25 cellular contexts compared by ENCODE assay signal in genomic region chr22:42887114-42887513, GRCh38. TPM values are rescaled to one million over a fixed set of nuclear protein-coding genes. Genes with fewer than 3 reads are reported as not detected.
A peak's percentile ranks its signal among the peaks of the same experiment; 100 is the strongest.
DNase-seq lines count a peak whose midpoint lies in the region; ATAC-seq, FAIRE-seq and TF ChIP-seq lines count a peak whose summit lies in the region.
"Had no signal": no experiment of that assay in that cellular context is flagged by ENCODE, and none has a peak within 500 bp of the region (broad histone marks: within the 10 kb centered on the region; RNA-seq: fewer than 3 reads in every experiment).

No MANE protein-coding gene starts in this region.

- H3K4me2 ChIP-seq in HepG2 (ENCODE audit: low read depth, low read length) (no peak overlapping the region), hepatocyte (no peak overlapping the region)
- H3K4me2 ChIP-seq: neural progenitor cell had no signal

- no peaks in the 10 kb centered on the region for H3K9me3 ChIP-seq in liver (ENCODE audit: control insufficient read depth in 4 of 4, low read length in 3 of 4)
- no peaks in the 10 kb centered on the region for H3K9me3 ChIP-seq in HepG2 (ENCODE audit: low read length)
- no peaks in the 10 kb centered on the region for H3K9me3 ChIP-seq in hepatocyte (ENCODE audit: low read depth)
- no peaks in the 10 kb centered on the region for H3K9me3 ChIP-seq in neutrophil

- H4K20me1 ChIP-seq in HepG2 (ENCODE audit: insufficient read depth, low read length) (no peaks in the 10 kb centered on the region), hepatocyte (ENCODE audit: insufficient read depth, poor library complexity, severe bottlenecking) (no peaks in the 10 kb centered on the region)

- no peak for FAIRE-seq in HepG2 (lab: Jason Lieb, UNC)
- FAIRE-seq: endothelial cell of umbilical vein, frontal cortex had no signal

- intact Hi-C loops in HepG2 (cut with micrococcal nuclease; ENCODE audit: unreplicated experiment): no loop called here

- no peaks in the 10 kb centered on the region for H3K9me2 ChIP-seq in hepatocyte (replicated peaks; ENCODE audit: insufficient read depth)

- TF ChIP-seq POLR2A in HepG2 (IDR thresholded peaks at IDR 0.05; ENCODE audit: insufficient read depth in 1 of 2, low read depth in 2 of 2, low read length in 2 of 2): no peak

- H3K4me1 ChIP-seq in liver (ENCODE audit: control insufficient read depth in 4 of 4, insufficient read depth in 4 of 4, low read length in 3 of 4) (peaks cover 4 to 31% (median 24%) of the 10 kb centered on the region in 4 donors), HepG2 (ENCODE audit: insufficient read depth, low read length) (no peaks in the 10 kb centered on the region), hepatocyte (ENCODE audit: insufficient read depth) (peaks cover 18% of the 10 kb centered on the region), neutrophil (ENCODE audit: control insufficient read depth in 1 of 2, insufficient read depth in 1 of 2, low read depth in 1 of 2, low read length in 1 of 2) (peaks cover 48 to 52% of the 10 kb centered on the region in 2 experiments)
- H3K4me1 ChIP-seq: neural progenitor cell had no signal

- H3K36me3 ChIP-seq in liver (ENCODE audit: control insufficient read depth in 4 of 4, insufficient read depth in 3 of 4, low read depth in 1 of 4, low read length in 3 of 4) (peaks cover 0 to 13% (median 8%) of the 10 kb centered on the region in 4 donors), HepG2 (replicated peaks in 1 of 2; ENCODE audit: control insufficient read depth in 1 of 2, insufficient read depth in 2 of 2, low read length in 2 of 2) (peaks cover 57 to 92% of the 10 kb centered on the region in 2 experiments), hepatocyte (replicated peaks; ENCODE audit: insufficient read depth, low read depth) (no peaks in the 10 kb centered on the region), neutrophil (peaks cover 78% of the 10 kb centered on the region)
- H3K36me3 ChIP-seq: neural progenitor cell had no signal

- POLR2A ChIA-PET in HepG2 (lab: Yijun Ruan, JAX): no interaction called here

- TF ChIP-seq RAD21 in liver (IDR thresholded peaks at IDR 0.05): no peak
- no peak for TF ChIP-seq RAD21 in HepG2 (CRISPR knock-in tag; IDR thresholded peaks at IDR 0.05)

- H2AFZ ChIP-seq in HepG2 (ENCODE audit: low read length) (no peak overlapping the region), hepatocyte (no peak overlapping the region)
- H2AFZ ChIP-seq: neural progenitor cell had no signal

- TF ChIP-seq CTCF in liver (IDR thresholded peaks at IDR 0.05; ENCODE audit: low read depth, low read length, missing input control) (no peak), HepG2 (CRISPR knock-in tag; IDR thresholded peaks at IDR 0.05) (no peak), hepatocyte (IDR thresholded peaks at IDR 0.05; ENCODE audit: poor library complexity) (no peak), neutrophil (IDR thresholded peaks at IDR 0.05) (no peak)

- peak overlapping the region; percentile 72 to 84 for H3K27ac ChIP-seq in liver (ENCODE audit: low read depth in 1 of 2, low read length in 2 of 2)
- no peak overlapping the region for H3K27ac ChIP-seq in HepG2 (ENCODE audit: extremely low read length, insufficient read depth, low read length)
- H3K27ac ChIP-seq in hepatocyte: peak overlapping the region; percentile 96
- peak overlapping the region; percentile 90 for H3K27ac ChIP-seq in neutrophil
- H3K27ac ChIP-seq: neural progenitor cell had no signal

- ATAC-seq in HepG2: no peak
- no peak for ATAC-seq in GM18519 (IDR thresholded peaks at IDR 0.05; ENCODE audit: low FRiP score, unreplicated experiment)
- ATAC-seq: activated CD4-positive, alpha-beta T cell treated with anti-CD3 and anti-CD28 coated beads for 36 hours; activated CD8-positive, alpha-beta T cell treated with anti-CD3 and anti-CD28 coated beads, Interleukin-2, amount 10 ng/mL, durations not matched to agents 7 days and 5 days; SK-N-SH treated with all-trans-retinoic acid at 6 μM for 48 hours had no signal

- in situ Hi-C loops in HepG2 (cut with HindIII; ENCODE audit: extremely low pct_ligation_motif_present, low pct_unique_long_range_greater_than_20kb): no loop called here

- TF ChIP-seq EP300 in HepG2 (IDR thresholded peaks at IDR 0.05; ENCODE audit: low read depth in 2 of 2, low read length in 2 of 2) (no peak), HepG2 (CRISPR knock-in tag; IDR thresholded peaks at IDR 0.05; ENCODE audit: borderline replicate concordance) (no peak)

- 67% methylated on average over 7 of the region's 7 CpGs for WGBS in liver
- 79% methylated on average over 6 of the region's 7 CpGs for WGBS in HepG2 (ENCODE audit: low lambda C conversion rate)
- WGBS in hepatocyte (ENCODE audit: low lambda C conversion rate, missing lambda C conversion rate): 66% methylated on average over 7 of the region's 7 CpGs

- H3K27me3 ChIP-seq in liver (ENCODE audit: control insufficient read depth in 4 of 4, insufficient read depth in 4 of 4, low read length in 3 of 4) (no peaks in the 10 kb centered on the region), HepG2 (ENCODE audit: control insufficient read depth in 1 of 2, insufficient read depth in 2 of 2, low read length in 2 of 2) (no peaks in the 10 kb centered on the region), hepatocyte (no peaks in the 10 kb centered on the region), neutrophil (no peaks in the 10 kb centered on the region)
- H3K27me3 ChIP-seq: neural progenitor cell had no signal

- H3K79me2 ChIP-seq in HepG2 (ENCODE audit: insufficient read depth, low read length): no peaks in the 10 kb centered on the region
- H3K79me2 ChIP-seq in hepatocyte: no peaks in the 10 kb centered on the region

- DNase-seq in HepG2 (ENCODE audit: low spot score): no peak
- peak; percentile 49 for DNase-seq in hepatocyte (ENCODE audit: low spot score)
- DNase-seq in AG08395 (ENCODE audit: low spot score): no peak
- no peak for DNase-seq in SHP77 (lab: John Stamatoyannopoulos, UW)
- no peak for DNase-seq in germinal center (ENCODE audit: low spot score)
- DNase-seq: activated CD4-positive, alpha-beta T cell treated with anti-CD3 and anti-CD28 coated beads for 36 hours; activated CD8-positive, alpha-beta T cell treated with anti-CD3 and anti-CD28 coated beads, Interleukin-2, amount 10 ng/mL, durations not matched to agents 7 days and 5 days; activated naive CD4-positive, alpha-beta T cell treated with anti-CD3 and anti-CD28 coated beads, Interleukin-2, amount 50 U/mL, for 16 hours; CD4-positive, alpha-beta T cell; cerebellar nuclear complex; DMS 273 treated with DMSO at 0.1 percent for 48 hours; H9; Kasumi-1; kidney glomerular epithelial cell; mammary epithelial cell; NCI-H1417; NCI-H2029; NCI-H524 treated with DMSO at 0.1 percent for 48 hours had no signal

- H3K4me3 ChIP-seq in liver (ENCODE audit: low read depth in 1 of 3, low read length in 3 of 3) (no peak overlapping the region), HepG2 (replicated peaks in 1 of 3; ENCODE audit: insufficient read depth in 1 of 3, low read depth in 2 of 3, low read length in 3 of 3) (no peak overlapping the region), hepatocyte (no peak overlapping the region), neutrophil (ENCODE audit: low read depth in 1 of 2, low read length in 1 of 2) (no peak overlapping the region)
- H3K4me3 ChIP-seq: neural progenitor cell had no signal

- no TSS peak for BruUV-seq in HepG2 (replicated peaks; lab: Mats Ljungman, UMichigan)

- peak overlapping the region; percentile 30 to 57 for H3K9ac ChIP-seq in liver (ENCODE audit: low read depth in 1 of 2, low read length in 2 of 2)
- H3K9ac ChIP-seq in HepG2 (ENCODE audit: insufficient read depth, low read depth, low read length): no peak overlapping the region
- H3K9ac ChIP-seq: neural progenitor cell had no signal

- CTCF ChIA-PET in HepG2 (lab: Yijun Ruan, JAX; ENCODE audit: low intra/inter-chr PET ratio, low total read pairs): no interaction called here

TF ChIP-seq in liver, 16 proteins besides CTCF, POLR2A, EP300 and RAD21 (continues in another document):
- TF ChIP-seq SP1 (IDR thresholded peaks at IDR 0.05) (no peak), MAX (IDR thresholded peaks at IDR 0.05) (no peak), FOXA1 (IDR thresholded peaks at IDR 0.05) (no peak), HNF4G (IDR thresholded peaks at IDR 0.05) (no peak)

TF ChIP-seq in HepG2, 621 proteins besides CTCF, POLR2A, EP300 and RAD21 (continues in another document):
- TF ChIP-seq ATF3 (CRISPR knock-in tag; IDR thresholded peaks at IDR 0.05) (no peak), AKAP8 (CRISPR knock-in tag; IDR thresholded peaks at IDR 0.05) (no peak), HES4 (CRISPR knock-in tag; IDR thresholded peaks at IDR 0.05; ENCODE audit: borderline replicate concordance) (no peak), U2AF1 (optimal IDR thresholded peaks at IDR 0.05; ENCODE audit: low read depth, low read length) (no peak), ADNP (CRISPR knock-in tag; IDR thresholded peaks at IDR 0.05) (no peak)

RNA-seq across cellular contexts. Expression of gene ARFGAP3, which starts 30.0 kb away (rescaled TPM):
- total RNA-seq in liver (10 to 100 TPM; 19.5 to 55.1 TPM), HepG2 (2016; rRNA removed; fragmentation: Illumina TruSeq; extraction: Trizol) (41.7 and 66.7 TPM in 2 replicates), hepatocyte (89.5 and 99.5 TPM in 2 replicates)
- polyA plus RNA-seq in liver (10 to 100 TPM; 18.2 to 35.6 TPM), HepG2 (2011; rRNA removed) (51.0 and 61.6 TPM in 2 replicates), hepatocyte (53.7 and 54.7 TPM in 2 replicates)
- 9.5 and 13.8 TPM in 2 replicates for total RNA-seq in HepG2 (2016; cell fraction: cytosol; rRNA removed; fragmentation: Illumina TruSeq; extraction: Trizol; ENCODE audit: low read depth)
- 41.6 and 68.2 TPM in 2 replicates for total RNA-seq in HepG2 (2016; cell fraction: insoluble cytoplasmic fraction; rRNA removed; fragmentation: Illumina TruSeq; extraction: Trizol)
- 19.0 and 21.9 TPM in 2 replicates for total RNA-seq in HepG2 (2016; cell fraction: membrane; rRNA removed; fragmentation: Illumina TruSeq; extraction: Trizol)
- 26.8 and 27.4 TPM in 2 replicates for total RNA-seq in HepG2 (2016; cell fraction: nucleus; rRNA removed; fragmentation: Illumina TruSeq; extraction: Trizol)
- 42.3 and 50.3 TPM in 2 replicates for polyA plus RNA-seq in HepG2 (2011; cell fraction: cytosol; rRNA removed)
- polyA plus RNA-seq in HepG2 (2011; cell fraction: nucleus; rRNA removed): 41.8 and 43.9 TPM in 2 replicates
- 40.6 and 42.9 TPM in 2 replicates for polyA plus RNA-seq in HepG2 (2012)
- polyA plus RNA-seq in HepG2 (2016; cell fraction: cytosol; fragmentation: Illumina TruSeq; extraction: Trizol; ENCODE audit: low read depth): 3.0 and 3.1 TPM in 2 replicates
- polyA plus RNA-seq in HepG2 (2016; cell fraction: insoluble cytoplasmic fraction; fragmentation: Illumina TruSeq; extraction: Trizol; ENCODE audit: low read depth): 50.7 and 53.6 TPM in 2 replicates
- polyA plus RNA-seq in HepG2 (2016; cell fraction: membrane; fragmentation: Illumina TruSeq; extraction: Trizol; ENCODE audit: low read depth): 7.0 and 7.1 TPM in 2 replicates
- polyA plus RNA-seq in HepG2 (2016; cell fraction: nucleus; fragmentation: Illumina TruSeq; extraction: Trizol; ENCODE audit: insufficient read depth, low read depth): 40.6 and 48.9 TPM in 2 replicates
- 16.2 and 65.9 TPM in 2 replicates for polyA minus RNA-seq in HepG2 (2011; rRNA and poly(A)+ RNA removed; ENCODE audit: low replicate concordance)
- polyA minus RNA-seq in HepG2 (2011; cell fraction: cytosol; rRNA and poly(A)+ RNA removed): 38.9 and 45.0 TPM in 2 replicates
- polyA minus RNA-seq in HepG2 (2011; cell fraction: nucleus; rRNA and poly(A)+ RNA removed): 43.4 and 53.0 TPM in 2 replicates
